Comparison of ENCODE assay signal across 21 cellular contexts in the genomic region with DNA sequence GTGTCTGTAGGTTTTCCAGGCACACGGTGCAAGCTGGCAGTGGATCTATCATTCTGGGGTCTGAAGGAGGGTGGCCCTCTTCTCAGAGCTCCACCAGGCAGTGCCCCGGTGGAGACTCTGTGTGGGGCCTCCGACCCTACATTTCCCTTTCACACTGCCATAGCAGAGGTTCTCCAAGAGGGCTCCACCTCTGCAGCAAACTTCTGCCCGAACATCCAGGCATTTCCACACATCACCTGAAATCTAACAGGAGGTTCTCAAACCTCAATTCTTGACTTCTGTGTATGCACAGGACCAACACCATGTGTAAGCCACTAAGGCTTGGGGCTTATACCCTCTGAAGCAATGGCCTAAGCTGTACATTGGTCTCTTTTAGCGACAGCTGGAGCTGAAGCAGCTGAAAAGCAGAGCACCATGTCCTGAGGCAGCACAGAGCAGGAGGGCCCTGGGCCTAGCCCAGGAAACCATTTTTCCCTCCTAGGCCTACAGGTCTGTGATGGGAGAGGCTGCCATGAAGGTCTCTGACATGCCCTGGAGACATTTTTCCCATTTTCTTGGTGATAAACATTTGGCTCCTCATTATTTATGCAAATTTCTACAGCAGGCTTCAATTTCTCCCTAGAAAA.
A peak's percentile ranks its signal among the peaks of the same experiment; 100 is the strongest.
DNase-seq lines count a peak whose midpoint lies in the region; ATAC-seq and TF ChIP-seq lines count a peak whose summit lies in the region.
"Had no signal": no experiment of that assay in that cellular context is flagged by ENCODE, and none has a peak within 500 bp of the region (broad histone marks: within the 10 kb centered on the region; RNA-seq: fewer than 3 reads in every experiment).

No MANE protein-coding gene starts in this region.

- H3K9ac ChIP-seq in endodermal cell (ENCODE audit: extremely low read depth, low read length, poor library complexity, severe bottlenecking) = no peak overlapping the region

- H3K4me1 ChIP-seq in endodermal cell (ENCODE audit: control insufficient read depth, insufficient read depth, low read length) = peaks cover 12% of the 10 kb centered on the region
- H3K4me1 ChIP-seq: SJSA1 had no signal

- peak overlapping the region; percentile 29 for H3K4me3 ChIP-seq in endodermal cell (ENCODE audit: low read length)
- H3K4me3 ChIP-seq: SJSA1 had no signal

- intact Hi-C loops in cardiac septum (cut with DNase I) = no loop called here
- intact Hi-C loops in Right ventricle myocardium superior (cut with DNase I) = no loop called here

- H3K4me1 Mint-ChIP-seq in endodermal cell (peaks cover 28% of the 10 kb centered on the region), chondrocyte (ENCODE audit: low read depth) (peaks cover 3% of the 10 kb centered on the region)

- H3K9me3 Mint-ChIP-seq in endodermal cell (peaks cover 65% of the 10 kb centered on the region), chondrocyte (ENCODE audit: low read depth) (peaks cover 18% of the 10 kb centered on the region)

- H3K4me3 Mint-ChIP-seq in endodermal cell = no peak overlapping the region
- no peak overlapping the region for H3K4me3 Mint-ChIP-seq in chondrocyte (ENCODE audit: unreplicated experiment)
- H3K4me3 Mint-ChIP-seq: B cell, HFFc6 had no signal

- H3K9me3 ChIP-seq in endodermal cell (ENCODE audit: control insufficient read depth, low read length) = peaks cover 46% of the 10 kb centered on the region

- peaks cover 24% of the 10 kb centered on the region for H3K36me3 Mint-ChIP-seq in endodermal cell (ENCODE audit: low read depth)
- H3K36me3 Mint-ChIP-seq in chondrocyte (ENCODE audit: low read depth) = peaks cover 2% of the 10 kb centered on the region

- DNase-seq in DMS 273 (lab: John Stamatoyannopoulos, UW; ENCODE audit: unreplicated experiment) (peak; percentile 17), DMS 273 treated with DMSO at 0.1 percent for 48 hours (lab: John Stamatoyannopoulos, UW) (no peak), cardiac septum (ENCODE audit: low spot score) (peak; percentile 60), Right ventricle myocardium superior (no peak), endodermal cell (no peak), ureter (ENCODE audit: low spot score) (peak; percentile 19), KG1 (lab: John Stamatoyannopoulos, UW) (no peak), chondrocyte (ENCODE audit: low spot score) (no peak)
- DNase-seq: EL, GOT3, HFFc6, NCI-H1105, NCI-H1694, NCI-H2171, NCI-H446, NCI-H774, PC-3 had no signal

- H3K27ac Mint-ChIP-seq in endodermal cell = no peak overlapping the region
- no peak overlapping the region for H3K27ac Mint-ChIP-seq in chondrocyte (ENCODE audit: unreplicated experiment)
- H3K27ac Mint-ChIP-seq: B cell, HFFc6 had no signal

- no peaks in the 10 kb centered on the region for H3K27me3 ChIP-seq in endodermal cell (ENCODE audit: control insufficient read depth, insufficient read depth, low read length, poor library complexity, severe bottlenecking)
- H3K27me3 ChIP-seq: SJSA1 had no signal

- no peaks in the 10 kb centered on the region for H3K27me3 Mint-ChIP-seq in endodermal cell (ENCODE audit: insufficient read depth)
- peaks cover 8% of the 10 kb centered on the region for H3K27me3 Mint-ChIP-seq in chondrocyte (ENCODE audit: low read depth)

- TF ChIP-seq CTCF in endodermal cell (conservative IDR thresholded peaks at IDR 0.05) (no peak), chondrocyte (IDR thresholded peaks at IDR 0.05) (no peak)

- no peak overlapping the region for H3K27ac ChIP-seq in endodermal cell (ENCODE audit: low read depth, low read length)
- H3K27ac ChIP-seq: 22Rv1, RWPE1, SJSA1 had no signal

- WGBS in endodermal cell (ENCODE audit: insufficient coverage in 1 of 2, insufficient read length in 1 of 2), 2 experiments = 74 to 95% methylated on average over 3 to 5 of the region's 5 CpGs

- ATAC-seq in Right ventricle myocardium superior (ENCODE audit: poor library complexity) = no peak
- ATAC-seq: PC-3 had no signal

- H3K36me3 ChIP-seq in endodermal cell (ENCODE audit: control insufficient read depth, insufficient read depth, low read length) = no peaks in the 10 kb centered on the region
- H3K36me3 ChIP-seq: SJSA1 had no signal

Comparison
In these comparisons a context has a peak if more than half of its experiments do, and no peak if none do; other contexts are left out.
1. DNase-seq: peak in DMS 273 (single experiment), cardiac septum (single experiment) and ureter (single experiment); none in DMS 273 treated with DMSO at 0.1 percent for 48 hours (single experiment), Right ventricle myocardium superior (single experiment), endodermal cell (single experiment), KG1 (single experiment) and chondrocyte (single experiment).